ENCODE assay signal across 8 cellular contexts in the genomic region with DNA sequence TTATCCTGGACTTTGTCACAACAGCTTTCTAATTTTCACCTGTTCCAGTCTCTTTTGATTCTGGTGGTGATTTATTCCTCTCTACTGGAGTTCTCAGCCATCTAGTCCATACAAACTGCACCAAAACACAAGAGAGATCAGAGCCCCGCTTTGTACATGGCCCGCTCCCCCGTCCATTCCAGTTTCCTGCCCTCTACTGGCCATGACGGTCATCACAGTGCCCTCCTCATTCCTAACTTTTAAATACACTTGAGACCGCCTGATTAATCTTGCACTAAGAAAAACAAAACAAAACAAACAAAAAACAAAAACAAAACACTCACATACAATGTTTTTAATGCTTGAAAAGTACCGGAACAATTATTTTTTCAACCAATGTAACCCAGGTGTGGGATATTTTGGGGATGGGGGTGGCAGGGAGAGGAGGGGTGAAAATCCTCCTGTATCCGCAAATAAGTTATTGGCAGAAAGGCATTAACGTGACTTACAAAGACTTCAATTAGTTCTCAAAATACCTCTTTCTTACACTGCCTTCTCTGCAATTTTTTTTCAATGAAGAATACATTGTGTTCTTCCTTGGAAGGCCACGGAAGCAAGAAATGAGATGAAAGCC.
A peak's percentile ranks its signal among the peaks of the same experiment; 100 is the strongest.
DNase-seq lines count a peak whose midpoint lies in the region; ATAC-seq, FAIRE-seq and TF ChIP-seq lines count a peak whose summit lies in the region.

No MANE protein-coding gene starts in this region.

- no peak for ATAC-seq in activated T-cell treated with anti-CD3 and anti-CD28 coated beads, Interleukin-2, amount 50 U/mL, for 72 hours (replicated peaks in 1 of 2)
- ATAC-seq in GM12878 (peak; percentile 92), GM21737 (IDR thresholded peaks at IDR 0.05; ENCODE audit: unreplicated experiment) (no peak)
- no peak for ATAC-seq in activated T-helper 17 cell treated with anti-CD3 and anti-CD28 coated beads, Interleukin-2, amount 50 U/mL, for 72 hours (replicated peaks)

- H3K4me1 ChIP-seq in GM12878 (ENCODE audit: control insufficient read depth, insufficient read depth, low read length) (no peaks in the 10 kb centered on the region), mesodermal cell (ENCODE audit: control insufficient read depth, insufficient read depth, low read length, poor library complexity, severe bottlenecking) (no peaks in the 10 kb centered on the region)

- H3K27ac Mint-ChIP-seq in activated T-cell treated with anti-CD3 and anti-CD28 coated beads, Interleukin-2, amount 50 U/mL, for 72 hours, result no peak overlapping the region
- H3K27ac Mint-ChIP-seq in activated T-helper 17 cell treated with anti-CD3 and anti-CD28 coated beads, Interleukin-2, amount 50 U/mL, for 72 hours, result no peak overlapping the region

- H3K4me1 Mint-ChIP-seq in activated T-cell treated with anti-CD3 and anti-CD28 coated beads, Interleukin-2, amount 50 U/mL, for 72 hours (ENCODE audit: low read depth), result no peaks in the 10 kb centered on the region
- H3K4me1 Mint-ChIP-seq in activated T-helper 17 cell treated with anti-CD3 and anti-CD28 coated beads, Interleukin-2, amount 50 U/mL, for 72 hours, result no peaks in the 10 kb centered on the region

- no peak overlapping the region for H3K9ac ChIP-seq in GM12878 (ENCODE audit: control insufficient read depth, insufficient read depth, low read length)

- no peaks in the 10 kb centered on the region for H3K9me3 Mint-ChIP-seq in activated T-cell treated with anti-CD3 and anti-CD28 coated beads, Interleukin-2, amount 50 U/mL, for 72 hours
- no peaks in the 10 kb centered on the region for H3K9me3 Mint-ChIP-seq in activated T-helper 17 cell treated with anti-CD3 and anti-CD28 coated beads, Interleukin-2, amount 50 U/mL, for 72 hours

- POLR2A ChIA-PET in GM12878 (lab: Charles Lee), result no interaction called here

- FAIRE-seq in GM12878 (lab: Jason Lieb, UNC), result no peak

- peak; percentile 45 for TF ChIP-seq RAD21 in GM12878 (IDR thresholded peaks at IDR 0.05; ENCODE audit: insufficient read depth, low read depth, low read length)

- 44% methylated on average over 9 of the region's 9 CpGs for WGBS in GM12878 (ENCODE audit: insufficient coverage, insufficient replicate concordance, low lambda C conversion rate, missing lambda C conversion rate)
- 60 to 80% methylated on average over 5 to 6 of the region's 9 CpGs for WGBS in mesodermal cell (ENCODE audit: insufficient coverage in 2 of 2), 2 experiments

- CTCF ChIA-PET in GM12878 (lab: Yijun Ruan, JAX), result interaction anchor here (0.7 to 2.2 kb wide), 3 partner anchors 9 to 89 kb away, joined by 3 to 9 read pairs (median 4); no protein-coding TSS in a partner anchor

- H2AFZ ChIP-seq in GM12878 (ENCODE audit: control insufficient read depth, low read depth, low read length), result no peak overlapping the region

- no peak for TF ChIP-seq POLR2A in GM12878 (IDR thresholded peaks at IDR 0.05; ENCODE audit: low read depth, low read length)

- no TSS peak for BruUV-seq in GM12878 (replicated peaks; lab: Mats Ljungman, UMichigan)

- peaks cover 18% of the 10 kb centered on the region for H3K27me3 Mint-ChIP-seq in activated T-cell treated with anti-CD3 and anti-CD28 coated beads, Interleukin-2, amount 50 U/mL, for 72 hours (ENCODE audit: low read depth)
- H3K27me3 Mint-ChIP-seq in activated T-helper 17 cell treated with anti-CD3 and anti-CD28 coated beads, Interleukin-2, amount 50 U/mL, for 72 hours, result peaks cover 10% of the 10 kb centered on the region

- H3K9me3 ChIP-seq in GM12878 (replicated peaks; ENCODE audit: control insufficient read depth, insufficient read depth, low read length) (no peaks in the 10 kb centered on the region), mesodermal cell (ENCODE audit: control insufficient read depth, low read length) (no peaks in the 10 kb centered on the region)

- H3K27ac ChIP-seq in GM12878 (ENCODE audit: control insufficient read depth, insufficient read depth), result no peak overlapping the region
- no peak overlapping the region for H3K27ac ChIP-seq in mesodermal cell (ENCODE audit: low read depth, low read length, severe bottlenecking)

- H3K36me3 Mint-ChIP-seq in activated T-cell treated with anti-CD3 and anti-CD28 coated beads, Interleukin-2, amount 50 U/mL, for 72 hours (ENCODE audit: insufficient read depth in 2 of 2), result no peaks in the 10 kb centered on the region
- H3K36me3 Mint-ChIP-seq in activated T-helper 17 cell treated with anti-CD3 and anti-CD28 coated beads, Interleukin-2, amount 50 U/mL, for 72 hours (ENCODE audit: low read depth), result no peaks in the 10 kb centered on the region

- peak; percentile 79 for TF ChIP-seq CTCF in LNCaP clone FGC (IDR thresholded peaks at IDR 0.05; ENCODE audit: control insufficient read depth, extremely low read depth, insufficient read depth)
- peak; percentile 44 to 71 (median 62) for TF ChIP-seq CTCF in GM12878 (IDR thresholded peaks at IDR 0.05 in 2 of 3, conservative IDR thresholded peaks at IDR 0.05 in 1 of 3; ENCODE audit: control insufficient read depth in 2 of 3, extremely low read depth in 1 of 3, insufficient read depth in 1 of 3, low read depth in 3 of 3, low read length in 3 of 3)

- H3K4me2 ChIP-seq in GM12878 (ENCODE audit: control insufficient read depth, insufficient read depth), result no peak overlapping the region

- H3K4me3 ChIP-seq in LNCaP clone FGC (ENCODE audit: low read depth, low read length) (no peak overlapping the region), GM12878 (no peak overlapping the region), mesodermal cell (ENCODE audit: extremely low read depth, insufficient read depth, low read length, poor library complexity, severe bottlenecking) (peak overlapping the region; percentile 14)

- RAD21 ChIA-PET in GM12878 (lab: Charles Lee; ENCODE audit: unreplicated experiment), result no interaction called here

- no peak overlapping the region for H3K4me3 Mint-ChIP-seq in activated T-cell treated with anti-CD3 and anti-CD28 coated beads, Interleukin-2, amount 50 U/mL, for 72 hours
- H3K4me3 Mint-ChIP-seq in activated T-helper 17 cell treated with anti-CD3 and anti-CD28 coated beads, Interleukin-2, amount 50 U/mL, for 72 hours, result no peak overlapping the region

- H3K36me3 ChIP-seq in GM12878 (ENCODE audit: control insufficient read depth in 2 of 2, insufficient read depth in 2 of 2, low read length in 1 of 2), result no peaks in the 10 kb centered on the region
- no peaks in the 10 kb centered on the region for H3K36me3 ChIP-seq in mesodermal cell (ENCODE audit: control insufficient read depth, insufficient read depth, low read length)

- no peak for TF ChIP-seq EP300 in GM12878 (IDR thresholded peaks at IDR 0.05; ENCODE audit: borderline replicate concordance in 1 of 2, control insufficient read depth in 1 of 2, low read depth in 2 of 2, low read length in 2 of 2)

- H3K79me2 ChIP-seq in GM12878 (ENCODE audit: control insufficient read depth, insufficient read depth, low read length), result no peaks in the 10 kb centered on the region

- peak; percentile 18 to 28 for DNase-seq in activated T-cell treated with anti-CD3 and anti-CD28 coated beads, Interleukin-2, amount 50 U/mL, for 48 hours
- no peak for DNase-seq in activated T-cell treated with anti-CD3 and anti-CD28 coated beads, Interleukin-2, amount 50 U/mL, for 72 hours
- DNase-seq in LNCaP clone FGC (ENCODE audit: low read depth) (no peak), GM12878 (ENCODE audit: low read depth, low spot score) (no peak), NCI-H1417 treated with DMSO at 0.1 percent for 48 hours (lab: John Stamatoyannopoulos, UW) (no peak)

- H3K27me3 ChIP-seq in GM12878 (replicated peaks in 1 of 2; ENCODE audit: control insufficient read depth in 2 of 2, insufficient read depth in 2 of 2, low read length in 1 of 2), result no peaks in the 10 kb centered on the region

- in situ Hi-C loops in GM12878 (cut with MboI), result no loop called here

- intact Hi-C loops in GM12878 (cut with micrococcal nuclease; ENCODE audit: unreplicated experiment), result loop anchor here (1.0 kb wide), 1 partner anchor 87 kb away; no protein-coding TSS in a partner anchor

- no peaks in the 10 kb centered on the region for H4K20me1 ChIP-seq in GM12878 (ENCODE audit: control insufficient read depth, insufficient read depth)

- SMC1A ChIA-PET in GM12878 (lab: Charles Lee; ENCODE audit: uncharacterized antibody, unreplicated experiment), result no interaction called here

TF ChIP-seq in GM12878, 131 proteins besides CTCF, POLR2A, EP300 and RAD21:
- TF ChIP-seq NRF1 (conservative IDR thresholded peaks at IDR 0.05; ENCODE audit: low read depth, low read length) (no peak), POLR2AphosphoS5 (IDR thresholded peaks at IDR 0.05; ENCODE audit: low read length) (no peak), MXI1 (IDR thresholded peaks at IDR 0.05; ENCODE audit: low read depth, low read length) (no peak), SMC3 (IDR thresholded peaks at IDR 0.05; ENCODE audit: borderline replicate concordance, low read length) (peak; percentile 31; the same call in 1 of the 2 replicates), YY1 (IDR thresholded peaks at IDR 0.05; ENCODE audit: low read depth, low read length) (no peak), TBL1XR1 (IDR thresholded peaks at IDR 0.05; ENCODE audit: low read depth, low read length) (no peak)
TF ChIP-seq in GM12878: peak in this region for 1.

Comparison
In these comparisons a context has a peak if more than half of its experiments do, and no peak if none do; other contexts are left out.
1. DNase-seq: peak in activated T-cell treated with anti-CD3 and anti-CD28 coated beads, Interleukin-2, amount 50 U/mL, for 48 hours (2 of 2); none in activated T-cell treated with anti-CD3 and anti-CD28 coated beads, Interleukin-2, amount 50 U/mL, for 72 hours (0 of 2), LNCaP clone FGC (single experiment), GM12878 (single experiment) and NCI-H1417 treated with DMSO at 0.1 percent for 48 hours (single experiment).